ENCODE assay signal across 8 cellular contexts in genomic region chr19:18785179-18786124, GRCh38. TPM values are rescaled to one million over a fixed set of nuclear protein-coding genes. Genes with fewer than 3 reads are reported as not detected.
A peak's percentile ranks its signal among the peaks of the same experiment; 100 is the strongest.
DNase-seq lines count a peak whose midpoint lies in the region; ATAC-seq and TF ChIP-seq lines count a peak whose summit lies in the region.

No MANE protein-coding gene starts in this region.

- H3K27me3 ChIP-seq in Karpas-422 (ENCODE audit: low read length) (no peaks in the 10 kb centered on the region), iPS-15b (ENCODE audit: control insufficient read depth, insufficient read depth, low read length) (peaks cover 59% of the 10 kb centered on the region), spleen (replicated peaks in 1 of 7) (peaks cover 4 to 92% (median 64%) of the 10 kb centered on the region in 7 donors)

- no peak for TF ChIP-seq POLR2A in spleen (IDR thresholded peaks at IDR 0.05)

- intact Hi-C loops in spleen (cut with DNase I; ENCODE audit: low total_unique reads) = no loop called here

- TF ChIP-seq CTCF in spleen (IDR thresholded peaks at IDR 0.05 in 8 of 11, conservative IDR thresholded peaks at IDR 0.05 in 3 of 11) = no peak

- no peaks in the 10 kb centered on the region for H3K79me2 ChIP-seq in Karpas-422 (ENCODE audit: low read length)

- no peaks in the 10 kb centered on the region for H3K9me2 ChIP-seq in Karpas-422 (replicated peaks; ENCODE audit: insufficient read depth, low read length)

- H3K4me2 ChIP-seq in Karpas-422 (ENCODE audit: low read depth, low read length, poor library complexity, severe bottlenecking) = no peak overlapping the region

- H3K27ac Mint-ChIP-seq in activated naive CD8-positive, alpha-beta T cell treated with anti-CD3 and anti-CD28 coated beads, Interleukin-2, amount 50 U/mL, for 24 hours = no peak overlapping the region

- H3K27me3 Mint-ChIP-seq in activated naive CD8-positive, alpha-beta T cell treated with anti-CD3 and anti-CD28 coated beads, Interleukin-2, amount 50 U/mL, for 24 hours = peaks cover 52% of the 10 kb centered on the region

- H3K27ac ChIP-seq in Karpas-422 (ENCODE audit: low read length) = no peak overlapping the region
- no peak overlapping the region for H3K27ac ChIP-seq in spleen

- H3K36me3 Mint-ChIP-seq in activated naive CD8-positive, alpha-beta T cell treated with anti-CD3 and anti-CD28 coated beads, Interleukin-2, amount 50 U/mL, for 24 hours (ENCODE audit: low read depth) = peaks cover 2% of the 10 kb centered on the region

- peak overlapping the region; percentile 29 for H3K4me3 Mint-ChIP-seq in activated naive CD8-positive, alpha-beta T cell treated with anti-CD3 and anti-CD28 coated beads, Interleukin-2, amount 50 U/mL, for 24 hours

- peaks cover 31% of the 10 kb centered on the region for H3K4me1 Mint-ChIP-seq in activated naive CD8-positive, alpha-beta T cell treated with anti-CD3 and anti-CD28 coated beads, Interleukin-2, amount 50 U/mL, for 24 hours

- no peaks in the 10 kb centered on the region for H3K9me3 Mint-ChIP-seq in activated naive CD8-positive, alpha-beta T cell treated with anti-CD3 and anti-CD28 coated beads, Interleukin-2, amount 50 U/mL, for 24 hours

- H3K9ac ChIP-seq in Karpas-422 (ENCODE audit: low read length) (no peak overlapping the region), iPS-15b (ENCODE audit: low read depth, low read length) (no peak overlapping the region)

- 10 to 16% (median 13%) methylated on average over 32 to 65 of the region's 65 CpGs for WGBS in spleen, 5 donors

- H3K4me1 ChIP-seq in Karpas-422 (ENCODE audit: low read length) (peaks cover 11% of the 10 kb centered on the region), iPS-15b (ENCODE audit: control insufficient read depth, insufficient read depth, low read length) (peaks cover 3% of the 10 kb centered on the region), spleen (peaks cover 23 to 52% (median 41%) of the 10 kb centered on the region in 6 donors)

- ATAC-seq in activated naive CD8-positive, alpha-beta T cell treated with anti-CD3 and anti-CD28 coated beads, Interleukin-2, amount 50 U/mL, for 24 hours = peak; percentile 62
- no peak for ATAC-seq in HG02884 (IDR thresholded peaks at IDR 0.05; ENCODE audit: unreplicated experiment)

- no peak overlapping the region for H2AFZ ChIP-seq in Karpas-422 (ENCODE audit: low read length)

- H3K36me3 ChIP-seq in Karpas-422 (ENCODE audit: insufficient read depth, low read length) = no peaks in the 10 kb centered on the region
- H3K36me3 ChIP-seq in iPS-15b (ENCODE audit: control insufficient read depth, insufficient read depth, low read length) = no peaks in the 10 kb centered on the region
- H3K36me3 ChIP-seq in spleen = no peaks in the 10 kb centered on the region

- H3K4me3 ChIP-seq in Karpas-422 (ENCODE audit: low read length) = no peak overlapping the region
- peak overlapping the region; percentile 74 for H3K4me3 ChIP-seq in iPS-15b (ENCODE audit: low read depth, low read length)
- peak overlapping the region in 1 of 8 donors; percentile 50 for H3K4me3 ChIP-seq in spleen

- H4K20me1 ChIP-seq in Karpas-422 (ENCODE audit: insufficient read depth, low read depth, low read length) = peaks cover 14% of the 10 kb centered on the region; the same call in 1 of the 2 replicates

- H3K9me3 ChIP-seq in Karpas-422 (ENCODE audit: low read length) (no peaks in the 10 kb centered on the region), iPS-15b (ENCODE audit: control insufficient read depth, insufficient read depth, low read length) (no peaks in the 10 kb centered on the region), spleen (no peaks in the 10 kb centered on the region)

- peak; percentile 99 for DNase-seq in COLO829 (ENCODE audit: low spot score)
- peak; percentile 95 for DNase-seq in Karpas-422
- peak; percentile 28 to 73 (median 61) for DNase-seq in T-helper 2 cell
- peak; percentile 83 for DNase-seq in activated naive CD8-positive, alpha-beta T cell treated with anti-CD3 and anti-CD28 coated beads, Interleukin-2, amount 50 U/mL, for 24 hours
- DNase-seq in stimulated activated CD4-positive, alpha-beta T cell treated with anti-CD3 and anti-CD28 coated beads, Interleukin-2, amount 100 ng/mL, for 48 hours = peak; percentile 70 to 72
- DNase-seq in spleen = no peak

RNA-seq across cellular contexts. Expression of gene COMP, which starts 5.7 kb away (rescaled TPM):
- total RNA-seq in Karpas-422 (2014; rRNA removed; shearing (Covaris generic); ENCODE audit: low replicate concordance) = not detected in 2 replicates
- not detected for total RNA-seq in spleen
- polyA plus RNA-seq in spleen = 1 to 10 TPM in 1 of 3 donors, under 1 TPM in 2; 0.04 to 1.0 (median 0.13) TPM

RNA-seq across cellular contexts. Expression of gene UPF1, which starts 46.3 kb away (rescaled TPM):
- 30.6 and 85.5 TPM in 2 replicates for total RNA-seq in Karpas-422 (2014; rRNA removed; shearing (Covaris generic); ENCODE audit: low replicate concordance)
- 100 to 1,000 TPM in 1 of 7 donors, 10 to 100 TPM in 6; 81.3 to 161 (median 87.7) TPM for total RNA-seq in spleen
- 10 to 100 TPM; 31.2 to 63.5 (median 34.8) TPM for polyA plus RNA-seq in spleen
